ENCODE assay signal across 21 cellular contexts in genomic region chr18:12000072-12000659, GRCh38.
"Had no signal": no experiment of that assay in that cellular context is flagged by ENCODE, and none has a peak within 500 bp of the region (broad histone marks: within the 10 kb centered on the region; RNA-seq: fewer than 3 reads in every experiment).

No MANE protein-coding gene starts in this region.

- ATAC-seq: activated T-cell treated with anti-CD3 and anti-CD28 coated beads, Interleukin-2, amount 50 U/mL, for 72 hours; heart right ventricle; left ventricle myocardium superior; sciatic nerve; stimulated activated naive B cell treated with anti-CD40 and anti-IgM and Interleukin-4, amounts not matched to agents 10 μg/mL and 1 μg/mL and 100 μg/mL, for 72 hours had no signal

- H3K4me3 Mint-ChIP-seq: activated naive CD4-positive, alpha-beta T cell treated with anti-CD3 and anti-CD28 coated beads, Interleukin-2, amount 10 ng/mL, durations not matched to agents 7 days and 5 days; activated T-cell treated with anti-CD3 and anti-CD28 coated beads, Interleukin-2, amount 50 U/mL, for 72 hours; nephron progenitor cell; stimulated activated naive B cell treated with anti-CD40 and anti-IgM and Interleukin-4, amounts not matched to agents 10 μg/mL and 1 μg/mL and 100 μg/mL, for 72 hours had no signal

- H3K27ac ChIP-seq: parathyroid adenoma, testis had no signal

- DNase-seq: activated CD4-positive, alpha-beta T cell treated with anti-CD3 and anti-CD28 coated beads, Interleukin-2, amount 50 U/mL, for 4 hours; activated CD8-positive, alpha-beta memory T cell treated with anti-CD3 and anti-CD28 coated beads for 24 hours; activated CD8-positive, alpha-beta memory T cell treated with anti-CD3 and anti-CD28 coated beads, Interleukin-2, amount 50 U/mL, for 4 hours; activated effector memory CD4-positive, alpha-beta T cell treated with Interleukin-2 at 50 U/mL for 16 hours; activated naive CD4-positive, alpha-beta T cell treated with anti-CD3 and anti-CD28 coated beads, Interleukin-2, amount 10 ng/mL, durations not matched to agents 7 days and 5 days; activated T-cell treated with anti-CD3 and anti-CD28 coated beads, Interleukin-2, amount 50 U/mL, for 72 hours; cerebellar nuclear complex; effector CD4-positive, alpha-beta T cell; foreskin fibroblast; heart right ventricle; midbrain; nephron progenitor cell; stimulated activated CD4-positive, alpha-beta T cell treated with anti-CD3 and anti-CD28 coated beads, Interleukin-15, amount 100 ng/mL, for 24 hours; stimulated activated naive B cell treated with anti-CD40 and anti-IgM and Interleukin-4, amounts not matched to agents 10 μg/mL and 1 μg/mL and 100 μg/mL, for 72 hours; T-helper 9 cell; testis had no signal

- H3K27me3 Mint-ChIP-seq: activated naive CD4-positive, alpha-beta T cell treated with anti-CD3 and anti-CD28 coated beads, Interleukin-2, amount 10 ng/mL, durations not matched to agents 7 days and 5 days; stimulated activated naive B cell treated with anti-CD40 and anti-IgM and Interleukin-4, amounts not matched to agents 10 μg/mL and 1 μg/mL and 100 μg/mL, for 72 hours had no signal

- H3K4me3 ChIP-seq: heart right ventricle, smooth muscle cell, testis had no signal

- H3K9ac ChIP-seq: parathyroid adenoma had no signal

- H3K27ac Mint-ChIP-seq: activated naive CD4-positive, alpha-beta T cell treated with anti-CD3 and anti-CD28 coated beads, Interleukin-2, amount 10 ng/mL, durations not matched to agents 7 days and 5 days; activated T-cell treated with anti-CD3 and anti-CD28 coated beads, Interleukin-2, amount 50 U/mL, for 72 hours; nephron progenitor cell; stimulated activated naive B cell treated with anti-CD40 and anti-IgM and Interleukin-4, amounts not matched to agents 10 μg/mL and 1 μg/mL and 100 μg/mL, for 72 hours had no signal

- H3K79me2 ChIP-seq: parathyroid adenoma had no signal

- FAIRE-seq: endometrium had no signal

- H3K4me2 ChIP-seq: smooth muscle cell had no signal

- H3K9me3 Mint-ChIP-seq: activated naive CD4-positive, alpha-beta T cell treated with anti-CD3 and anti-CD28 coated beads, Interleukin-2, amount 10 ng/mL, durations not matched to agents 7 days and 5 days; activated T-cell treated with anti-CD3 and anti-CD28 coated beads, Interleukin-2, amount 50 U/mL, for 72 hours; nephron progenitor cell; stimulated activated naive B cell treated with anti-CD40 and anti-IgM and Interleukin-4, amounts not matched to agents 10 μg/mL and 1 μg/mL and 100 μg/mL, for 72 hours had no signal

- H2AFZ ChIP-seq: parathyroid adenoma had no signal

- H3K27me3 ChIP-seq: heart right ventricle, testis had no signal

- H3K9me3 ChIP-seq: heart right ventricle, testis had no signal
